8 cellular contexts compared by ENCODE assay signal in genomic region chr10:5412277-5412941, GRCh38. TPM values are rescaled to one million over a fixed set of nuclear protein-coding genes. Genes with fewer than 3 reads are reported as not detected.
A peak's percentile ranks its signal among the peaks of the same experiment; 100 is the strongest.
DNase-seq lines count a peak whose midpoint lies in the region; ATAC-seq and TF ChIP-seq lines count a peak whose summit lies in the region.

Gene NET1, plus strand, starts transcription at chr10:5412557. Its CDS starts 136 bp downstream, at chr10:5412693.

- H3K4me1 ChIP-seq in PC-3 (ENCODE audit: insufficient read depth, low read length) (peaks cover 5% of the 10 kb centered on the region; the same call in 1 of the 2 replicates), esophagus squamous epithelium (peaks cover 0 to 17% (median 0%) of the 10 kb centered on the region in 3 donors), muscle layer of duodenum (ENCODE audit: control insufficient read depth in 1 of 2, insufficient read depth in 2 of 2, low read length in 2 of 2) (no peaks in the 10 kb centered on the region)

- H4K20me1 ChIP-seq in PC-3 (ENCODE audit: low read length): no peaks in the 10 kb centered on the region

- no peaks in the 10 kb centered on the region for H3K9me2 ChIP-seq in PC-3 (replicated peaks; ENCODE audit: low read length)

- peak within 1 kb of the TSS; percentile 87 for H3K4me2 ChIP-seq in PC-3 (ENCODE audit: low read length)

- peak; percentile 98 for ATAC-seq in GM21528 (IDR thresholded peaks at IDR 0.05; ENCODE audit: low FRiP score, unreplicated experiment)
- ATAC-seq in PC-3: peak; percentile 95

- TF ChIP-seq CTCF in PC-3 (conservative IDR thresholded peaks at IDR 0.05; ENCODE audit: low read depth, low read length) (no peak), esophagus squamous epithelium (IDR thresholded peaks at IDR 0.05) (no peak)

- BruUV-seq in PC-3 (replicated peaks; lab: Mats Ljungman, UMichigan): no TSS peak

- no peaks in the 10 kb centered on the region for H3F3A ChIP-seq in PC-3 (ENCODE audit: low read length, unreplicated experiment)

- H3K9me3 ChIP-seq in PC-3 (ENCODE audit: low read length) (no peaks in the 10 kb centered on the region), esophagus squamous epithelium (no peaks in the 10 kb centered on the region), muscle layer of duodenum (ENCODE audit: control insufficient read depth in 1 of 2, low read length in 2 of 2) (no peaks in the 10 kb centered on the region)

- H3K27me3 ChIP-seq in PC-3 (ENCODE audit: low read length) (no peaks in the 10 kb centered on the region), esophagus squamous epithelium (peaks cover 0 to 13% (median 0%) of the 10 kb centered on the region in 4 donors), muscle layer of duodenum (ENCODE audit: low read depth, low read length) (no peaks in the 10 kb centered on the region)

- intact Hi-C loops in PC-3 (cut with micrococcal nuclease): loop anchor here (1.0 kb wide), 1 partner anchor 8 kb away; the partner anchor contains the start of gene TUBAL3
- intact Hi-C loops in esophagus squamous epithelium (cut with DNase I): no loop called here

- DNase-seq in DMS153 treated with DMSO at 0.1 percent for 48 hours (lab: John Stamatoyannopoulos, UW; ENCODE audit: unreplicated experiment) (peak; percentile 24), HuH-7.5 (ENCODE audit: low spot score) (peak; percentile 91), PC-3 (peak; percentile 81), esophagus squamous epithelium (lab: John Stamatoyannopoulos, UW) (peak; percentile 11)
- DNase-seq in activated T-cell treated with anti-CD3 and anti-CD28 coated beads, Interleukin-2, amount 50 U/mL, for 48 hours: peak; percentile 83 to 87
- peak; percentile 53 to 61 for DNase-seq in stimulated activated CD8-positive, alpha-beta memory T cell treated with anti-CD3 and anti-CD28 coated beads, Interleukin-7, amount 100 ng/mL, for 48 hours (ENCODE audit: extremely low read depth in 1 of 2, low read depth in 1 of 2)

- peak in 2 of 4 donors; percentile 22 to 62 for TF ChIP-seq POLR2A in esophagus squamous epithelium (IDR thresholded peaks at IDR 0.05)

- 0 to 2% methylated on average over 7 to 11 of the region's 48 CpGs for WGBS in esophagus squamous epithelium, 2 donors

- peak within 1 kb of the TSS; percentile 71 for H3K9ac ChIP-seq in PC-3 (ENCODE audit: low read length)

- H3K79me2 ChIP-seq in PC-3 (ENCODE audit: low read length): peaks cover 45% of the 10 kb centered on the region

- peak within 1 kb of the TSS; percentile 79 for H3K4me3 ChIP-seq in PC-3 (ENCODE audit: low read length)
- peak within 1 kb of the TSS; percentile 78 to 83 (median 81) for H3K4me3 ChIP-seq in esophagus squamous epithelium
- H3K4me3 ChIP-seq in muscle layer of duodenum (ENCODE audit: low read depth in 1 of 2, low read length in 2 of 2): peak within 1 kb of the TSS; percentile 77 to 91

- H2AFZ ChIP-seq in PC-3 (ENCODE audit: low read length): peak within 1 kb of the TSS; percentile 86

- POLR2A ChIA-PET in PC-3 (lab: Charles Lee; ENCODE audit: unreplicated experiment): interaction anchor here (0.6 to 1.1 kb wide), 2 partner anchors 134 to 330 kb away, joined by 5 read pairs; no protein-coding TSS in a partner anchor

- CTCF ChIA-PET in PC-3 (lab: Charles Lee): no interaction called here

- H3K36me3 ChIP-seq in PC-3 (ENCODE audit: low read depth, low read length) (no peaks in the 10 kb centered on the region), esophagus squamous epithelium (no peaks in the 10 kb centered on the region), muscle layer of duodenum (ENCODE audit: control insufficient read depth in 1 of 2, insufficient read depth in 2 of 2, low read length in 2 of 2) (no peaks in the 10 kb centered on the region)

- no peak within 1 kb of the TSS for H3K27ac ChIP-seq in PC-3 (ENCODE audit: low read length)
- H3K27ac ChIP-seq in esophagus squamous epithelium: peak within 1 kb of the TSS; percentile 81 to 87 (median 85)
- peak within 1 kb of the TSS; percentile 50 for H3K27ac ChIP-seq in muscle layer of duodenum (ENCODE audit: low read length)

RNA-seq across cellular contexts. Expression of gene NET1, which starts in this region (rescaled TPM):
- 86.9 and 88.2 TPM in 2 replicates for total RNA-seq in PC-3 (2014; rRNA removed)
- total RNA-seq in esophagus squamous epithelium: 100 to 1,000 TPM in 2 of 4 donors, 10 to 100 TPM in 2; 77.8 to 170 (median 107) TPM

Comparison
In these comparisons a context has a peak if more than half of its experiments do, and no peak if none do; other contexts are left out.
1. DNase-seq: peak in every context shown above with its lines; median percentile 91 in HuH-7.5; 85 in activated T-cell treated with anti-CD3 and anti-CD28 coated beads, Interleukin-2, amount 50 U/mL, for 48 hours; 81 in PC-3; 57 in stimulated activated CD8-positive, alpha-beta memory T cell treated with anti-CD3 and anti-CD28 coated beads, Interleukin-7, amount 100 ng/mL, for 48 hours; 24 in DMS153 treated with DMSO at 0.1 percent for 48 hours; 11 in esophagus squamous epithelium.